In the genomic region with DNA sequence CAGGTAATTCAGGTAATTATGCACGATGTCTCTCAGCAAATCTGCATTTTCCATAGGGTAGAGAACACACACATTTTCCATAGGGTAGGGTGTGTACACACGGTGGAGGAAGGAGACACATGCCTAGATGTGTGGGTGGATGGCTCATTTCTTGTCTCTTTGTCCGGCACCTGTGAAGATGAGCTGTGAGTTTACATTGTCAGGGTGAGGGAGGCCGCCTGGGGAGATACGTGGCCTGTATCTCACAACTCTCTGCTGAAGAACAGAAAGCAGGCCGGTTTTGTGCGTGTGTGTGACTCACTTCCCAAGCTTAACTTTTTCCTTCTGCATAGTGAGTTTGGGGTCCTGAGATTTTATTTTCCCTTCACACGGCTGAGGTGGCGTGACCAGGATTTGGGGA, we compare ENCODE assay signal across 1 cellular context.
A peak's percentile ranks its signal among the peaks of the same experiment; 100 is the strongest.
TF ChIP-seq lines count a peak whose summit lies in the region.

No MANE protein-coding gene starts in this region.

TF ChIP-seq in IMR-90, 13 proteins besides CTCF, POLR2A, EP300 and RAD21:
- TF ChIP-seq BHLHE40 (IDR thresholded peaks at IDR 0.05; ENCODE audit: low read depth, low read length) (0 out of 2 replicates have a peak, but pooled peaks have one; percentile 3), MAZ (IDR thresholded peaks at IDR 0.05; ENCODE audit: borderline replicate concordance, low read depth, low read length) (no peak), FOS (IDR thresholded peaks at IDR 0.05; ENCODE audit: low read depth, low read length) (0 out of 2 replicates have a peak, but pooled peaks have one; percentile 19)
